ENCODE assay signal across 8 cellular contexts in genomic region chr1:31182352-31182751, GRCh38. TPM values are rescaled to one million over a fixed set of nuclear protein-coding genes. Genes with fewer than 3 reads are reported as not detected.
DNase-seq lines count a peak whose midpoint lies in the region; ATAC-seq and TF ChIP-seq lines count a peak whose summit lies in the region.

No MANE protein-coding gene starts in this region.

- H3K27ac Mint-ChIP-seq in activated T-helper 17 cell treated with anti-CD3 and anti-CD28 coated beads, Interleukin-2, amount 50 U/mL, for 72 hours = no peak overlapping the region

- no peaks in the 10 kb centered on the region for H3K79me2 ChIP-seq in HCT116 (ENCODE audit: insufficient read depth, low read length)

- no peaks in the 10 kb centered on the region for H3K36me3 ChIP-seq in HCT116 (ENCODE audit: control insufficient read depth in 1 of 2, insufficient read depth in 2 of 2, low read length in 2 of 2)
- no peaks in the 10 kb centered on the region for H3K36me3 ChIP-seq in upper lobe of right lung

- DNase-seq in AG08396 (ENCODE audit: low spot score) (peak; percentile 90), HCT116 (ENCODE audit: low read depth, low spot score) (peak; percentile 69), foreskin fibroblast (peak; percentile 96 to 97), omental fat pad (ENCODE audit: low spot score) (peak; percentile 70), upper lobe of right lung (peak; percentile 79)

- TF ChIP-seq CTCF in HCT116 (IDR thresholded peaks at IDR 0.05 in 2 of 3, conservative IDR thresholded peaks at IDR 0.05 in 1 of 3; ENCODE audit: borderline replicate concordance in 1 of 3, insufficient read depth in 1 of 3, low read depth in 2 of 3, low read length in 2 of 3) (peak in 2 of 3 experiments; percentile 39 to 55; a peak in 4 of 6 replicates), foreskin fibroblast (IDR thresholded peaks at IDR 0.05; ENCODE audit: low read depth, low read length) (peak; percentile 50), omental fat pad (IDR thresholded peaks at IDR 0.05) (peak in 1 of 3 donors; percentile 18), upper lobe of right lung (IDR thresholded peaks at IDR 0.05) (no peak)

- H3K9me3 ChIP-seq in HCT116 (ENCODE audit: control insufficient read depth in 1 of 2, insufficient read depth in 1 of 2, low read depth in 1 of 2, low read length in 2 of 2) (no peaks in the 10 kb centered on the region), upper lobe of right lung (no peaks in the 10 kb centered on the region)

- H3K4me3 ChIP-seq in HCT116 (replicated peaks in 1 of 2; ENCODE audit: low read depth in 1 of 2, low read length in 2 of 2) = peak overlapping the region; percentile 26 to 41
- H3K4me3 ChIP-seq in foreskin fibroblast (ENCODE audit: low read depth in 1 of 2, low read length in 2 of 2) = peak overlapping the region; percentile 15 to 28
- no peak overlapping the region for H3K4me3 ChIP-seq in upper lobe of right lung

- no peak overlapping the region for H3K9ac ChIP-seq in HCT116 (ENCODE audit: low read length)

- TF ChIP-seq RAD21 in HCT116 (IDR thresholded peaks at IDR 0.05; ENCODE audit: low read depth) = no peak

- H3K27me3 Mint-ChIP-seq in activated T-helper 17 cell treated with anti-CD3 and anti-CD28 coated beads, Interleukin-2, amount 50 U/mL, for 72 hours = peaks cover 33% of the 10 kb centered on the region

- POLR2A ChIA-PET in HCT116 (lab: Charles Lee) = no interaction called here

- peaks cover 3% of the 10 kb centered on the region; the same call in 1 of the 2 replicates for H3K27me3 ChIP-seq in HCT116 (ENCODE audit: insufficient read depth, low read length)
- peaks cover 17% of the 10 kb centered on the region for H3K27me3 ChIP-seq in upper lobe of right lung

- ATAC-seq in HCT116 (peak; percentile 66), omental fat pad (ENCODE audit: low FRiP score) (peak; percentile 92), upper lobe of right lung (peak; percentile 83), HG03469 (IDR thresholded peaks at IDR 0.05; ENCODE audit: unreplicated experiment) (no peak)
- peak; percentile 67 for ATAC-seq in activated T-helper 17 cell treated with anti-CD3 and anti-CD28 coated beads, Interleukin-2, amount 50 U/mL, for 72 hours (replicated peaks)

- H3K4me2 ChIP-seq in HCT116 (ENCODE audit: low read length) = peak overlapping the region; percentile 76

- H3K4me1 ChIP-seq in HCT116 (ENCODE audit: control insufficient read depth in 1 of 2, insufficient read depth in 2 of 2, low read length in 2 of 2) (peaks cover 7 to 18% of the 10 kb centered on the region in 2 experiments; a peak in 3 of 4 replicates), upper lobe of right lung (peaks cover 14% of the 10 kb centered on the region)

- H3K4me3 Mint-ChIP-seq in activated T-helper 17 cell treated with anti-CD3 and anti-CD28 coated beads, Interleukin-2, amount 50 U/mL, for 72 hours = no peak overlapping the region

- no TSS peak for BruUV-seq in HCT116 (replicated peaks; lab: Mats Ljungman, UMichigan)

- H2AFZ ChIP-seq in HCT116 (ENCODE audit: low read depth, low read length, poor library complexity, severe bottlenecking) = no peak overlapping the region

- no peaks in the 10 kb centered on the region for H3K9me3 Mint-ChIP-seq in activated T-helper 17 cell treated with anti-CD3 and anti-CD28 coated beads, Interleukin-2, amount 50 U/mL, for 72 hours

- intact Hi-C loops in HCT116 (cut with micrococcal nuclease) = loop anchor here (10.0 kb wide), 1 partner anchor 602 kb away; no protein-coding TSS in a partner anchor
- intact Hi-C loops in upper lobe of right lung (cut with DNase I) = no loop called here

- no peaks in the 10 kb centered on the region for H3K9me2 ChIP-seq in HCT116 (ENCODE audit: insufficient read depth)

- no peaks in the 10 kb centered on the region for H4K20me1 ChIP-seq in HCT116 (ENCODE audit: insufficient read depth)

- H3K36me3 Mint-ChIP-seq in activated T-helper 17 cell treated with anti-CD3 and anti-CD28 coated beads, Interleukin-2, amount 50 U/mL, for 72 hours (ENCODE audit: low read depth) = no peaks in the 10 kb centered on the region

- RAD21 ChIA-PET in HCT116 (lab: Charles Lee; ENCODE audit: low non-redundant PET in 1 of 2, low total read pairs in 2 of 2, uncharacterized antibody in 2 of 2, unreplicated experiment in 2 of 2) = interaction anchor here in 1 of 2 experiments (1.2 kb wide), 1 partner anchor 212 kb away, joined by 3 read pairs; no protein-coding TSS in a partner anchor

- CTCF ChIA-PET in HCT116 (lab: Charles Lee) = interaction anchor here (0.7 to 5.4 kb wide), 6 partner anchors 11 to 409 kb away, joined by 3 to 49 read pairs (median 6); no protein-coding TSS in a partner anchor

- no peak for TF ChIP-seq POLR2A in HCT116 (IDR thresholded peaks at IDR 0.05; ENCODE audit: borderline replicate concordance, extremely low read depth, insufficient read depth, insufficient read length)

- H3K27ac ChIP-seq in HCT116 (ENCODE audit: low read depth, low read length) = no peak overlapping the region
- H3K27ac ChIP-seq in upper lobe of right lung = no peak overlapping the region

- H3K4me1 Mint-ChIP-seq in activated T-helper 17 cell treated with anti-CD3 and anti-CD28 coated beads, Interleukin-2, amount 50 U/mL, for 72 hours = peaks cover 4% of the 10 kb centered on the region

TF ChIP-seq in HCT116, 20 proteins besides CTCF, POLR2A, EP300 and RAD21:
- TF ChIP-seq CBX3 (IDR thresholded peaks at IDR 0.05; ENCODE audit: low read depth) (peak; percentile 49; the same call in 1 of the 2 replicates), REST (IDR thresholded peaks at IDR 0.05; ENCODE audit: low read depth) (peak; percentile 98), ZFX (IDR thresholded peaks at IDR 0.05) (no peak), MAX (IDR thresholded peaks at IDR 0.05) (peak; percentile 59)
TF ChIP-seq in HCT116: peak in this region for 3.

TF ChIP-seq in PFSK-1, 5 proteins besides CTCF, POLR2A, EP300 and RAD21:
- TF ChIP-seq TAF1 (IDR thresholded peaks at IDR 0.05; ENCODE audit: borderline replicate concordance, insufficient read depth, low read length) (no peak), POLR2AphosphoS5 (IDR thresholded peaks at IDR 0.05; ENCODE audit: low read depth, low read length) (no peak), FOXP2 (optimal IDR thresholded peaks at IDR 0.05; ENCODE audit: borderline replicate concordance, extremely low read depth, extremely low read length, insufficient read depth) (no peak), SIN3A (IDR thresholded peaks at IDR 0.05; ENCODE audit: borderline replicate concordance, insufficient read depth, low read length) (no peak), REST (IDR thresholded peaks at IDR 0.05; ENCODE audit: insufficient read depth in 1 of 2, low read depth in 2 of 2, low read length in 2 of 2) (peak; percentile 98 to 100)

RNA-seq across cellular contexts. Expression of gene NKAIN1, which starts 57.3 kb away (rescaled TPM):
- total RNA-seq in HCT116 (2021; ENCODE audit: unreplicated experiment) (1.1 TPM), omental fat pad (not detected), upper lobe of right lung (not detected)
- polyA plus RNA-seq in HCT116 (2012) = 0.88 and 2.0 TPM in 2 replicates
- 25.7 TPM for polyA plus RNA-seq in PFSK-1 (2012; ENCODE audit: insufficient read length, low read depth)
- total RNA-seq in activated T-helper 17 cell treated with anti-CD3 and anti-CD28 coated beads, Interleukin-2, amount 50 U/mL, for 72 hours = not detected
